Comparison of ENCODE assay signal across 1 cellular context in genomic region chr7:151009340-151010001, GRCh38.
TF ChIP-seq lines count a peak whose summit lies in the region.

No MANE protein-coding gene starts in this region.

TF ChIP-seq in HepG2, 621 proteins besides CTCF, POLR2A, EP300 and RAD21:
- TF ChIP-seq KMT2A (CRISPR knock-in tag; IDR thresholded peaks at IDR 0.05) (no peak), ZNF501 (CRISPR knock-in tag; IDR thresholded peaks at IDR 0.05) (0 out of 2 replicates have a peak, but pooled peaks have one; percentile 15), ZNF224 (CRISPR knock-in tag; IDR thresholded peaks at IDR 0.05) (no peak), PHF20 (CRISPR knock-in tag; IDR thresholded peaks at IDR 0.05) (no peak), MXD4 (CRISPR knock-in tag; IDR thresholded peaks at IDR 0.05) (peak; percentile 4; the same call in 1 of the 2 replicates), HNRNPL (IDR thresholded peaks at IDR 0.05; ENCODE audit: low read depth, low read length) (peak; percentile 72; the same call in 1 of the 2 replicates), RXRA (CRISPR knock-in tag; IDR thresholded peaks at IDR 0.05) (no peak), ZNF776 (CRISPR knock-in tag; IDR thresholded peaks at IDR 0.05) (0 out of 2 replicates have a peak, but pooled peaks have one; percentile 15), ZBTB33 (CRISPR knock-in tag; IDR thresholded peaks at IDR 0.05) (peak; percentile 99), ZNF800 (CRISPR knock-in tag; IDR thresholded peaks at IDR 0.05) (no peak), HMGXB4 (CRISPR knock-in tag; IDR thresholded peaks at IDR 0.05; ENCODE audit: borderline replicate concordance in 1 of 2, low read depth in 1 of 2) (peak in 1 of 2 experiments; percentile 37; a peak in 1 of 4 replicates), ZNF34 (CRISPR knock-in tag; IDR thresholded peaks at IDR 0.05; ENCODE audit: borderline replicate concordance) (no peak), ZBTB39 (CRISPR knock-in tag; IDR thresholded peaks at IDR 0.05) (peak; percentile 76; the same call in 1 of the 2 replicates), ZNF367 (CRISPR knock-in tag; IDR thresholded peaks at IDR 0.05; ENCODE audit: borderline replicate concordance) (no peak), ZBTB42 (CRISPR knock-in tag; IDR thresholded peaks at IDR 0.05) (no peak), ASH2L (IDR thresholded peaks at IDR 0.05; ENCODE audit: insufficient read length, low read depth, low read length) (peak; percentile 5), MYC (CRISPR knock-in tag; IDR thresholded peaks at IDR 0.05; ENCODE audit: borderline replicate concordance) (peak; percentile 52; the same call in 1 of the 2 replicates), CHD2 (IDR thresholded peaks at IDR 0.05; ENCODE audit: low read depth, low read length) (no peak), STAT5B (CRISPR knock-in tag; IDR thresholded peaks at IDR 0.05) (no peak), LCORL (IDR thresholded peaks at IDR 0.05) (no peak), LCORL (CRISPR knock-in tag; IDR thresholded peaks at IDR 0.05) (peak; percentile 57; the same call in 1 of the 2 replicates), POLR2AphosphoS5 (IDR thresholded peaks at IDR 0.05; ENCODE audit: low read depth, low read length) (peak; percentile 45; the same call in 1 of the 2 replicates), ZNF552 (CRISPR knock-in tag; IDR thresholded peaks at IDR 0.05; ENCODE audit: borderline replicate concordance) (no peak), STAG1 (CRISPR knock-in tag; IDR thresholded peaks at IDR 0.05) (peak; percentile 26; the same call in 1 of the 2 replicates), ARID2 (CRISPR knock-in tag; IDR thresholded peaks at IDR 0.05; ENCODE audit: borderline replicate concordance) (no peak), NCOA1 (CRISPR knock-in tag; IDR thresholded peaks at IDR 0.05) (0 out of 2 replicates have a peak, but pooled peaks have one; percentile 75), HIVEP1 (CRISPR knock-in tag; IDR thresholded peaks at IDR 0.05) (peak; percentile 11; the same call in 1 of the 2 replicates), ZNF350 (CRISPR knock-in tag; IDR thresholded peaks at IDR 0.05; ENCODE audit: borderline replicate concordance, low read depth) (no peak)
- TF ChIP-seq, protein P1, sequence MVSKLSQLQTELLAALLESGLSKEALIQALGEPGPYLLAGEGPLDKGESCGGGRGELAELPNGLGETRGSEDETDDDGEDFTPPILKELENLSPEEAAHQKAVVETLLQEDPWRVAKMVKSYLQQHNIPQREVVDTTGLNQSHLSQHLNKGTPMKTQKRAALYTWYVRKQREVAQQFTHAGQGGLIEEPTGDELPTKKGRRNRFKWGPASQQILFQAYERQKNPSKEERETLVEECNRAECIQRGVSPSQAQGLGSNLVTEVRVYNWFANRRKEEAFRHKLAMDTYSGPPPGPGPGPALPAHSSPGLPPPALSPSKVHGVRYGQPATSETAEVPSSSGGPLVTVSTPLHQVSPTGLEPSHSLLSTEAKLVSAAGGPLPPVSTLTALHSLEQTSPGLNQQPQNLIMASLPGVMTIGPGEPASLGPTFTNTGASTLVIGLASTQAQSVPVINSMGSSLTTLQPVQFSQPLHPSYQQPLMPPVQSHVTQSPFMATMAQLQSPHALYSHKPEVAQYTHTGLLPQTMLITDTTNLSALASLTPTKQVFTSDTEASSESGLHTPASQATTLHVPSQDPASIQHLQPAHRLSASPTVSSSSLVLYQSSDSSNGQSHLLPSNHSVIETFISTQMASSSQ (IDR thresholded peaks at IDR 0.05; ENCODE audit: low read depth): no peak
- TF ChIP-seq, protein P1 (CRISPR knock-in tag; IDR thresholded peaks at IDR 0.05; ENCODE audit: borderline replicate concordance): no peak
- TF ChIP-seq, protein P2, sequence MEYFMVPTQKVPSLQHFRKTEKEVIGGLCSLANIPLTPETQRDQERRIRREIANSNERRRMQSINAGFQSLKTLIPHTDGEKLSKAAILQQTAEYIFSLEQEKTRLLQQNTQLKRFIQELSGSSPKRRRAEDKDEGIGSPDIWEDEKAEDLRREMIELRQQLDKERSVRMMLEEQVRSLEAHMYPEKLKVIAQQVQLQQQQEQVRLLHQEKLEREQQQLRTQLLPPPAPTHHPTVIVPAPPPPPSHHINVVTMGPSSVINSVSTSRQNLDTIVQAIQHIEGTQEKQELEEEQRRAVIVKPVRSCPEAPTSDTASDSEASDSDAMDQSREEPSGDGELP (IDR thresholded peaks at IDR 0.05; ENCODE audit: borderline replicate concordance, low read depth): 0 out of 2 replicates have a peak, but pooled peaks have one; percentile 11
- TF ChIP-seq, protein P3, sequence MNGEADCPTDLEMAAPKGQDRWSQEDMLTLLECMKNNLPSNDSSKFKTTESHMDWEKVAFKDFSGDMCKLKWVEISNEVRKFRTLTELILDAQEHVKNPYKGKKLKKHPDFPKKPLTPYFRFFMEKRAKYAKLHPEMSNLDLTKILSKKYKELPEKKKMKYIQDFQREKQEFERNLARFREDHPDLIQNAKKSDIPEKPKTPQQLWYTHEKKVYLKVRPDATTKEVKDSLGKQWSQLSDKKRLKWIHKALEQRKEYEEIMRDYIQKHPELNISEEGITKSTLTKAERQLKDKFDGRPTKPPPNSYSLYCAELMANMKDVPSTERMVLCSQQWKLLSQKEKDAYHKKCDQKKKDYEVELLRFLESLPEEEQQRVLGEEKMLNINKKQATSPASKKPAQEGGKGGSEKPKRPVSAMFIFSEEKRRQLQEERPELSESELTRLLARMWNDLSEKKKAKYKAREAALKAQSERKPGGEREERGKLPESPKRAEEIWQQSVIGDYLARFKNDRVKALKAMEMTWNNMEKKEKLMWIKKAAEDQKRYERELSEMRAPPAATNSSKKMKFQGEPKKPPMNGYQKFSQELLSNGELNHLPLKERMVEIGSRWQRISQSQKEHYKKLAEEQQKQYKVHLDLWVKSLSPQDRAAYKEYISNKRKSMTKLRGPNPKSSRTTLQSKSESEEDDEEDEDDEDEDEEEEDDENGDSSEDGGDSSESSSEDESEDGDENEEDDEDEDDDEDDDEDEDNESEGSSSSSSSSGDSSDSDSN (CRISPR knock-in tag; IDR thresholded peaks at IDR 0.05): no peak
- TF ChIP-seq, protein P4, sequence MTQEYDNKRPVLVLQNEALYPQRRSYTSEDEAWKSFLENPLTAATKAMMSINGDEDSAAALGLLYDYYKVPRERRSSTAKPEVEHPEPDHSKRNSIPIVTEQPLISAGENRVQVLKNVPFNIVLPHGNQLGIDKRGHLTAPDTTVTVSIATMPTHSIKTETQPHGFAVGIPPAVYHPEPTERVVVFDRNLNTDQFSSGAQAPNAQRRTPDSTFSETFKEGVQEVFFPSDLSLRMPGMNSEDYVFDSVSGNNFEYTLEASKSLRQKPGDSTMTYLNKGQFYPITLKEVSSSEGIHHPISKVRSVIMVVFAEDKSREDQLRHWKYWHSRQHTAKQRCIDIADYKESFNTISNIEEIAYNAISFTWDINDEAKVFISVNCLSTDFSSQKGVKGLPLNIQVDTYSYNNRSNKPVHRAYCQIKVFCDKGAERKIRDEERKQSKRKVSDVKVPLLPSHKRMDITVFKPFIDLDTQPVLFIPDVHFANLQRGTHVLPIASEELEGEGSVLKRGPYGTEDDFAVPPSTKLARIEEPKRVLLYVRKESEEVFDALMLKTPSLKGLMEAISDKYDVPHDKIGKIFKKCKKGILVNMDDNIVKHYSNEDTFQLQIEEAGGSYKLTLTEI (CRISPR knock-in tag; conservative IDR thresholded peaks at IDR 0.05): no peak
- TF ChIP-seq, protein P5, sequence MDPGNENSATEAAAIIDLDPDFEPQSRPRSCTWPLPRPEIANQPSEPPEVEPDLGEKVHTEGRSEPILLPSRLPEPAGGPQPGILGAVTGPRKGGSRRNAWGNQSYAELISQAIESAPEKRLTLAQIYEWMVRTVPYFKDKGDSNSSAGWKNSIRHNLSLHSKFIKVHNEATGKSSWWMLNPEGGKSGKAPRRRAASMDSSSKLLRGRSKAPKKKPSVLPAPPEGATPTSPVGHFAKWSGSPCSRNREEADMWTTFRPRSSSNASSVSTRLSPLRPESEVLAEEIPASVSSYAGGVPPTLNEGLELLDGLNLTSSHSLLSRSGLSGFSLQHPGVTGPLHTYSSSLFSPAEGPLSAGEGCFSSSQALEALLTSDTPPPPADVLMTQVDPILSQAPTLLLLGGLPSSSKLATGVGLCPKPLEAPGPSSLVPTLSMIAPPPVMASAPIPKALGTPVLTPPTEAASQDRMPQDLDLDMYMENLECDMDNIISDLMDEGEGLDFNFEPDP (CRISPR knock-in tag; conservative IDR thresholded peaks at IDR 0.05): 0 out of 2 replicates have a peak, but pooled peaks have one; percentile 47
